In the genomic region with DNA sequence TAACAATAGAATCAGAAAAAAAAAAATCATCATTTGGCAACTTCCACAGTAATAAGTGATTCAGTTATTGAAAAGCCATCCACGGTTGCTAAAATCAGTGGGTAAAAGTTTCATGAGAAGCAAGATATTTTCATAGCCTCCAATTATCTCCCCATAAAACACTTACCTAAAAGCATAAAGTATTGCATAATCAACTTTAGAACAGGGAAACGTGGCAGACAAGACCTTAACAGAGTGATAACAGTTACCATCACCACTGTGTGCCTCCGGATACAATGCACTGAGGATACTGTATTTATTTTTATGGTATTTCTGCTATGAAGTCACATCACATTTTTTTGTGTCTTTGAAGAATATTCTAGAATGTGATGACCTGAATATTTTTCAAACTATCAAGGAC, we compare ENCODE assay signal across 30 cellular contexts.
"Had no signal": no experiment of that assay in that cellular context is flagged by ENCODE, and none has a peak within 500 bp of the region (broad histone marks: within the 10 kb centered on the region; RNA-seq: fewer than 3 reads in every experiment).

No MANE protein-coding gene starts in this region.

- H3K9ac ChIP-seq: SK-N-SH had no signal

- H3K4me1 ChIP-seq: ascending aorta had no signal

- ATAC-seq: activated CD4-positive, alpha-beta T cell treated with anti-CD3 and anti-CD28 coated beads for 36 hours; activated CD4-positive, CD25-positive, alpha-beta regulatory T cell treated with anti-CD3 and anti-CD28 coated beads, Interleukin-2, amount 50 U/mL, for 24 hours; activated CD8-positive, alpha-beta T cell treated with anti-CD3 and anti-CD28 coated beads, Interleukin-2, amount 10 ng/mL, durations not matched to agents 7 days and 5 days; WTC11 had no signal

- FAIRE-seq: TTC549 had no signal

- DNase-seq: activated CD4-positive, alpha-beta T cell treated with anti-CD3 and anti-CD28 coated beads for 36 hours; activated CD4-positive, alpha-beta T cell treated with anti-CD3 and anti-CD28 coated beads, Interleukin-2, amount 10 ng/mL, durations not matched to agents 7 days and 5 days; activated CD4-positive, alpha-beta T cell treated with anti-CD3 and anti-CD28 coated beads, Interleukin-2, amount 50 U/mL, for 48 hours; activated CD8-positive, alpha-beta T cell treated with anti-CD3 and anti-CD28 coated beads, Interleukin-2, amount 10 ng/mL, durations not matched to agents 7 days and 5 days; activated effector memory CD4-positive, alpha-beta T cell treated with Interleukin-2 at 50 U/mL for 16 hours; activated naive CD4-positive, alpha-beta T cell treated with anti-CD3 and anti-CD28 coated beads, Interleukin-2, amount 10 ng/mL, durations not matched to agents 7 days and 5 days; activated naive CD8-positive, alpha-beta T cell treated with anti-CD3 and anti-CD28 coated beads, Interleukin-2, amount 10 ng/mL, durations not matched to agents 7 days and 5 days; activated T-cell treated with anti-CD3 and anti-CD28 coated beads, Interleukin-2, amount 50 U/mL, for 24 hours; amygdala; Karpas-422; KBM-7; NCI-H1048; NCI-H1105 treated with DMSO at 0.1 percent for 48 hours; NCI-H1436; NCI-H1694; NCI-H1930; NCI-H2081 treated with DMSO at 0.1 percent for 48 hours; NCI-H345; NCI-H524 treated with DMSO at 0.1 percent for 48 hours; NK-92 treated with Interleukin-12 subunit alpha and Interleukin-12 subunit beta, amount 100 ng/mL, for 24 hours; Peyer's patch; RPMI8226; SHP77 treated with DMSO at 0.1 percent for 48 hours; SK-N-SH had no signal

- H3K27me3 ChIP-seq: ascending aorta, cardiac muscle cell, Peyer's patch, SJSA1 had no signal

- H3K36me3 ChIP-seq: ascending aorta, cardiac muscle cell, Peyer's patch, SJSA1 had no signal

- H3K4me3 ChIP-seq: ascending aorta, cardiac muscle cell, Peyer's patch, SJSA1 had no signal

- H3K9me3 ChIP-seq: ascending aorta, Peyer's patch, SK-N-SH had no signal

- H3K27ac ChIP-seq: ascending aorta, cardiac muscle cell, Peyer's patch, SJSA1 had no signal

- H3K4me2 ChIP-seq: SK-N-SH had no signal
